ENCODE assay signal across 12 cellular contexts in genomic region chr7:50265968-50266694, GRCh38. TPM values are rescaled to one million over a fixed set of nuclear protein-coding genes. Genes with fewer than 3 reads are reported as not detected.
A peak's percentile ranks its signal among the peaks of the same experiment; 100 is the strongest.
DNase-seq lines count a peak whose midpoint lies in the region; ATAC-seq and TF ChIP-seq lines count a peak whose summit lies in the region.
"Had no signal": no experiment of that assay in that cellular context is flagged by ENCODE, and none has a peak within 500 bp of the region (broad histone marks: within the 10 kb centered on the region; RNA-seq: fewer than 3 reads in every experiment).

No MANE protein-coding gene starts in this region.

- no peak for TF ChIP-seq POLR2A in NB4 (IDR thresholded peaks at IDR 0.05; ENCODE audit: extremely low read depth, insufficient read length)

- H3K4me3 Mint-ChIP-seq in activated T-helper 2 cell treated with anti-CD3 and anti-CD28 coated beads, Interferon-gamma antibody, Interleukin-2, Interleukin-4, amounts not matched to agents 10 μg/mL and 5 μg/mL and 100 μg/mL, durations not matched to agents 14 hours and 24 hours and 36 hours (ENCODE audit: low read depth) = peak overlapping the region; percentile 40
- H3K4me3 Mint-ChIP-seq in natural killer cell treated with Interleukin-12 subunit alpha and Interleukin-12 subunit beta and Interleukin-15 and Interleukin-18, amount 100 ng/mL, for 72 hours = peak overlapping the region; percentile 91
- H3K4me3 Mint-ChIP-seq: nephron had no signal

- H3K36me3 ChIP-seq in DND-41 (ENCODE audit: insufficient read depth, low read length) = no peaks in the 10 kb centered on the region
- no peaks in the 10 kb centered on the region for H3K36me3 ChIP-seq in right atrium auricular region
- H3K36me3 ChIP-seq in WERI-Rb-1 = no peaks in the 10 kb centered on the region
- H3K36me3 ChIP-seq: heart right ventricle had no signal

- no peaks in the 10 kb centered on the region for H3K79me2 ChIP-seq in DND-41 (ENCODE audit: insufficient read depth, low read length)

- peak overlapping the region; percentile 60 for H3K9ac ChIP-seq in DND-41 (ENCODE audit: low read depth, low read length)

- intact Hi-C loops in activated T-helper 2 cell treated with anti-CD3 and anti-CD28 coated beads, Interferon-gamma antibody, Interleukin-2, Interleukin-4, amounts not matched to agents 10 μg/mL and 5 μg/mL and 100 μg/mL, durations not matched to agents 14 hours and 24 hours and 36 hours (cut with micrococcal nuclease) = loop anchor here (1.0 to 5.0 kb wide), 5 partner anchors 15 to 396 kb away; no protein-coding TSS in a partner anchor

- peaks cover 4% of the 10 kb centered on the region for H3K9me3 Mint-ChIP-seq in activated T-helper 2 cell treated with anti-CD3 and anti-CD28 coated beads, Interferon-gamma antibody, Interleukin-2, Interleukin-4, amounts not matched to agents 10 μg/mL and 5 μg/mL and 100 μg/mL, durations not matched to agents 14 hours and 24 hours and 36 hours
- peaks cover 3% of the 10 kb centered on the region for H3K9me3 Mint-ChIP-seq in natural killer cell treated with Interleukin-12 subunit alpha and Interleukin-12 subunit beta and Interleukin-15 and Interleukin-18, amount 100 ng/mL, for 72 hours
- H3K9me3 Mint-ChIP-seq: nephron had no signal

- peak overlapping the region; percentile 56 for H2AFZ ChIP-seq in DND-41 (ENCODE audit: low read depth, low read length)

- H3K27ac Mint-ChIP-seq in activated T-helper 2 cell treated with anti-CD3 and anti-CD28 coated beads, Interferon-gamma antibody, Interleukin-2, Interleukin-4, amounts not matched to agents 10 μg/mL and 5 μg/mL and 100 μg/mL, durations not matched to agents 14 hours and 24 hours and 36 hours = peak overlapping the region; percentile 89
- peak overlapping the region; percentile 95 to 96 for H3K27ac Mint-ChIP-seq in natural killer cell treated with Interleukin-12 subunit alpha and Interleukin-12 subunit beta and Interleukin-15 and Interleukin-18, amount 100 ng/mL, for 72 hours
- H3K27ac Mint-ChIP-seq: nephron had no signal

- H3K4me2 ChIP-seq in DND-41 (ENCODE audit: insufficient read depth, low read length) = peak overlapping the region; percentile 66

- H3K27me3 ChIP-seq in DND-41 (ENCODE audit: insufficient read depth, low read length, poor library complexity) = no peaks in the 10 kb centered on the region
- no peaks in the 10 kb centered on the region for H3K27me3 ChIP-seq in right atrium auricular region
- no peaks in the 10 kb centered on the region for H3K27me3 ChIP-seq in WERI-Rb-1 (ENCODE audit: insufficient read depth, low read depth, severe bottlenecking)

- H3K27ac ChIP-seq in DND-41 (ENCODE audit: low read length) (peak overlapping the region; percentile 92), right atrium auricular region (no peak overlapping the region), WERI-Rb-1 (no peak overlapping the region)

- H4K20me1 ChIP-seq in DND-41 (ENCODE audit: insufficient read depth, low read length) = no peaks in the 10 kb centered on the region

- H3K4me1 ChIP-seq in DND-41 (ENCODE audit: insufficient read depth, low read length) = peaks cover 89% of the 10 kb centered on the region
- no peaks in the 10 kb centered on the region for H3K4me1 ChIP-seq in right atrium auricular region

- ATAC-seq in DND-41 (ENCODE audit: insufficient read depth, low read depth) = peak; percentile 48
- ATAC-seq in natural killer cell treated with Interleukin-12 subunit alpha and Interleukin-12 subunit beta and Interleukin-15 and Interleukin-18, amount 100 ng/mL, for 72 hours = peak; percentile 66 to 70

- H3K36me3 Mint-ChIP-seq in activated T-helper 2 cell treated with anti-CD3 and anti-CD28 coated beads, Interferon-gamma antibody, Interleukin-2, Interleukin-4, amounts not matched to agents 10 μg/mL and 5 μg/mL and 100 μg/mL, durations not matched to agents 14 hours and 24 hours and 36 hours (ENCODE audit: low read depth) = peaks cover 8% of the 10 kb centered on the region
- no peaks in the 10 kb centered on the region for H3K36me3 Mint-ChIP-seq in natural killer cell treated with Interleukin-12 subunit alpha and Interleukin-12 subunit beta and Interleukin-15 and Interleukin-18, amount 100 ng/mL, for 72 hours

- DNase-seq in DND-41 (peak; percentile 77), NB4 (ENCODE audit: low read depth) (peak; percentile 41), OCI-M2 (lab: John Stamatoyannopoulos, UW; ENCODE audit: unreplicated experiment) (no peak), right atrium auricular region (ENCODE audit: low spot score) (no peak), GM19238 (ENCODE audit: insufficient read length, low spot score) (no peak), WERI-Rb-1 (no peak)
- no peak for DNase-seq in activated T-helper 2 cell treated with anti-CD3 and anti-CD28 coated beads, Interferon-gamma antibody, Interleukin-2, Interleukin-4, amounts not matched to agents 10 μg/mL and 5 μg/mL and 100 μg/mL, durations not matched to agents 14 hours and 24 hours and 36 hours (ENCODE audit: low spot score)
- DNase-seq in natural killer cell treated with Interleukin-12 subunit alpha and Interleukin-12 subunit beta and Interleukin-15 and Interleukin-18, amount 100 ng/mL, for 72 hours (ENCODE audit: low spot score) = peak; percentile 77
- DNase-seq: NCI-H1417, NCI-H524 treated with DMSO at 0.1 percent for 48 hours had no signal

- H3K27me3 Mint-ChIP-seq in activated T-helper 2 cell treated with anti-CD3 and anti-CD28 coated beads, Interferon-gamma antibody, Interleukin-2, Interleukin-4, amounts not matched to agents 10 μg/mL and 5 μg/mL and 100 μg/mL, durations not matched to agents 14 hours and 24 hours and 36 hours (ENCODE audit: low read depth) = no peaks in the 10 kb centered on the region
- no peaks in the 10 kb centered on the region for H3K27me3 Mint-ChIP-seq in natural killer cell treated with Interleukin-12 subunit alpha and Interleukin-12 subunit beta and Interleukin-15 and Interleukin-18, amount 100 ng/mL, for 72 hours

- TF ChIP-seq CTCF in DND-41 (IDR thresholded peaks at IDR 0.05; ENCODE audit: borderline replicate concordance, extremely low read depth, low read length, poor library complexity, severe bottlenecking) (peak; percentile 9), NB4 (IDR thresholded peaks at IDR 0.05; ENCODE audit: low read depth, low read length) (no peak), right atrium auricular region (IDR thresholded peaks at IDR 0.05) (no peak), WERI-Rb-1 (IDR thresholded peaks at IDR 0.05; ENCODE audit: low read depth, low read length) (no peak)

- peaks cover 4% of the 10 kb centered on the region for H3K9me3 ChIP-seq in DND-41 (ENCODE audit: insufficient read depth, low read length, severe bottlenecking)
- H3K9me3 ChIP-seq in right atrium auricular region = no peaks in the 10 kb centered on the region
- H3K9me3 ChIP-seq in WERI-Rb-1 (ENCODE audit: severe bottlenecking) = no peaks in the 10 kb centered on the region
- H3K9me3 ChIP-seq: heart right ventricle had no signal

- peaks cover 90% of the 10 kb centered on the region for H3K4me1 Mint-ChIP-seq in activated T-helper 2 cell treated with anti-CD3 and anti-CD28 coated beads, Interferon-gamma antibody, Interleukin-2, Interleukin-4, amounts not matched to agents 10 μg/mL and 5 μg/mL and 100 μg/mL, durations not matched to agents 14 hours and 24 hours and 36 hours (ENCODE audit: low read depth)
- H3K4me1 Mint-ChIP-seq in natural killer cell treated with Interleukin-12 subunit alpha and Interleukin-12 subunit beta and Interleukin-15 and Interleukin-18, amount 100 ng/mL, for 72 hours (ENCODE audit: low read depth in 2 of 2) = peaks cover 89 to 93% of the 10 kb centered on the region in 2 donors
- H3K4me1 Mint-ChIP-seq: nephron had no signal

- peak overlapping the region in 1 of 2 experiments; percentile 38; a peak in 2 of 4 replicates for H3K4me3 ChIP-seq in DND-41 (ENCODE audit: low read depth in 1 of 2, low read length in 2 of 2)
- H3K4me3 ChIP-seq in NB4 (ENCODE audit: low read depth, low read length) = peak overlapping the region; percentile 13
- no peak overlapping the region for H3K4me3 ChIP-seq in right atrium auricular region
- H3K4me3 ChIP-seq in WERI-Rb-1 (ENCODE audit: low read depth, low read length) = no peak overlapping the region

RNA-seq across cellular contexts. Expression of gene IKZF1, which starts 38.4 kb away (rescaled TPM):
- 360 and 371 TPM in 2 replicates for total RNA-seq in activated T-helper 2 cell treated with anti-CD3 and anti-CD28 coated beads, Interferon-gamma antibody, Interleukin-2, Interleukin-4, amounts not matched to agents 10 μg/mL and 5 μg/mL and 100 μg/mL, durations not matched to agents 14 hours and 24 hours and 36 hours
- 100 to 1,000 TPM; 290 to 416 TPM for total RNA-seq in natural killer cell treated with Interleukin-12 subunit alpha and Interleukin-12 subunit beta and Interleukin-15 and Interleukin-18, amount 100 ng/mL, for 72 hours
- total RNA-seq in right atrium auricular region = 1 to 10 TPM; 1.7 to 9.7 TPM

Comparison
In these comparisons a context has a peak if more than half of its experiments do, and no peak if none do; other contexts are left out.
1. DNase-seq: peak in DND-41 (single experiment), NB4 (single experiment) and natural killer cell treated with Interleukin-12 subunit alpha and Interleukin-12 subunit beta and Interleukin-15 and Interleukin-18, amount 100 ng/mL, for 72 hours (single experiment); none in activated T-helper 2 cell treated with anti-CD3 and anti-CD28 coated beads, Interferon-gamma antibody, Interleukin-2, Interleukin-4, amounts not matched to agents 10 μg/mL and 5 μg/mL and 100 μg/mL, durations not matched to agents 14 hours and 24 hours and 36 hours (single experiment), OCI-M2 (single experiment), right atrium auricular region (single experiment), GM19238 (single experiment) and WERI-Rb-1 (single experiment).
2. RNA of gene IKZF1, which starts 38.4 kb away (total RNA-seq): 290 to 416 TPM in natural killer cell treated with Interleukin-12 subunit alpha and Interleukin-12 subunit beta and Interleukin-15 and Interleukin-18, amount 100 ng/mL, for 72 hours and 360 to 371 TPM in activated T-helper 2 cell treated with anti-CD3 and anti-CD28 coated beads, Interferon-gamma antibody, Interleukin-2, Interleukin-4, amounts not matched to agents 10 μg/mL and 5 μg/mL and 100 μg/mL, durations not matched to agents 14 hours and 24 hours and 36 hours; 1.7 to 9.7 TPM in right atrium auricular region; every median in the first group is over 10 times any median in the second.